8 cellular contexts compared by ENCODE assay signal in the genomic region with DNA sequence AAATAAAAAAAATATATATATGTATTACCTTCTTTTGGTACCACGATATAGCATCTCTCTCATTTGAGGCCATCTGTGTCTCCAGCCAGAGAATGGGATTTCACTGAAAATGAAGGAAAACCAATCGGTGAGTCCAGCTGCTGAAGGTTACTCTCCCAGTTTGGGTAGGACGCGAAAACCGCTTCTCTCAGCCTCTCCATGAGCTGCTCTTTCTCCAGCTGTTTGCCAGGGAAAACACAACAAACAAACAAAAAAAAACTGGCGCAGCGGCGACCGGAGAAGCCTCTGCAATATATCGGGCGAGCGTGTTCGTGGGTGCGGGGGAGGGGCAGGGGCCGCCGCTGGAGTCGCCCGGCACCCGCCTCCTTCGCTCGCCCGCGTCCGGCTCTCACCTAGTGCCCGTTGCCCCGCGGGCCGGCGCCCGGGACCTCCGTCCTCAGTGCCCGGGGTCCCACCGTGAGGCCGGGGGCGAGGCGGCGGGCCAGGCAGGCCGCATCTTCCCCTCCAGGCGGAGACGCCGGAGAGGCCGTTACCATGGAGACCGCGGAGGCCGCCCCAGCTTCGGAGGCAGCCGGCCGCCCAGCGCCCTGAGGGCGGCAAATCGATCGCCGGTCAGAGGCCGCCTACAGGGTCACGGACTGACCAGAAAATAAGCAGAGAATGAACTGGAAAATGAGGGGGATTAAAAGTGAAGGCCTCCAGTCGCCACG. TPM values are rescaled to one million over a fixed set of nuclear protein-coding genes. Genes with fewer than 3 reads are reported as not detected.
DNase-seq lines count a peak whose midpoint lies in the region; ATAC-seq and TF ChIP-seq lines count a peak whose summit lies in the region.

No MANE protein-coding gene starts in this region.

- peaks cover 4% of the 10 kb centered on the region for H3K36me3 Mint-ChIP-seq in T-cell

- H3K9me3 Mint-ChIP-seq in T-cell, result no peaks in the 10 kb centered on the region

- no peak for TF ChIP-seq CTCF in psoas muscle (IDR thresholded peaks at IDR 0.05)
- no peak for TF ChIP-seq CTCF in vagina (IDR thresholded peaks at IDR 0.05)

- peak overlapping the region; percentile 87 to 90 (median 89) for H3K4me3 Mint-ChIP-seq in T-cell

- peak overlapping the region; percentile 74 for H3K9ac ChIP-seq in ES-I3 (ENCODE audit: low read depth, low read length)

- H3K4me3 ChIP-seq in psoas muscle (peak overlapping the region; percentile 84), vagina (peak overlapping the region; percentile 65 to 93)

- H3K36me3 ChIP-seq in ES-I3 (ENCODE audit: insufficient read depth, low read length) (no peaks in the 10 kb centered on the region; the same call in 1 of the 2 replicates), psoas muscle (ENCODE audit: insufficient read depth in 1 of 2, low read depth in 1 of 2) (peaks cover 0 to 19% of the 10 kb centered on the region in 2 donors), vagina (no peaks in the 10 kb centered on the region)

- no peaks in the 10 kb centered on the region for H3K27me3 ChIP-seq in psoas muscle (ENCODE audit: insufficient read depth in 3 of 3, low read length in 2 of 3)
- no peaks in the 10 kb centered on the region for H3K27me3 ChIP-seq in vagina

- no peak for TF ChIP-seq POLR2A in vagina (IDR thresholded peaks at IDR 0.05)

- POLR2A ChIA-PET in T-cell (lab: Charles Lee), result interaction anchor here (0.5 to 2.0 kb wide), 10 partner anchors 22 to 1330 kb away, joined by 3 to 14 read pairs (median 4); a partner anchor contains a TSS

- H3K9me3 ChIP-seq in ES-I3 (ENCODE audit: control insufficient read depth, insufficient read depth, low read length), result no peaks in the 10 kb centered on the region
- no peaks in the 10 kb centered on the region for H3K9me3 ChIP-seq in psoas muscle
- no peaks in the 10 kb centered on the region for H3K9me3 ChIP-seq in vagina

- H3K27me3 Mint-ChIP-seq in T-cell, result no peaks in the 10 kb centered on the region

- H3K27ac ChIP-seq in psoas muscle (peak overlapping the region; percentile 86), vagina (peak overlapping the region; percentile 94)

- CTCF ChIA-PET in T-cell (lab: Charles Lee), result interaction anchor here (0.6 to 1.1 kb wide), 6 partner anchors 10 to 686 kb away, joined by 3 to 5 read pairs (median 4); a partner anchor contains a TSS

- 0 to 1% (median 0%) methylated on average over 50 to 57 of the region's 57 CpGs for WGBS in psoas muscle, 3 donors

- H3K4me1 ChIP-seq in ES-I3 (ENCODE audit: insufficient read depth, low read length), result peaks cover 10% of the 10 kb centered on the region; the same call in 1 of the 2 replicates
- H3K4me1 ChIP-seq in psoas muscle, result peaks cover 8% of the 10 kb centered on the region
- peaks cover 23% of the 10 kb centered on the region for H3K4me1 ChIP-seq in vagina

- peak overlapping the region; percentile 88 to 95 for H3K27ac Mint-ChIP-seq in T-cell

- in situ Hi-C loops in KBM-7 (cut with MboI; ENCODE audit: low pct_unique_long_range_greater_than_20kb, low sequenced_read_pairs), result no loop called here

- intact Hi-C loops in left ventricle myocardium superior (cut with micrococcal nuclease), result loop anchor here (10.0 kb wide), 1 partner anchor 56 kb away; a partner anchor contains a TSS
- intact Hi-C loops in psoas muscle (cut with DNase I), result loop anchor here (1.0 to 10.0 kb wide), 4 partner anchors 24 to 149 kb away; a partner anchor contains a TSS
- intact Hi-C loops in vagina (cut with DNase I), result no loop called here

- H3K4me1 Mint-ChIP-seq in T-cell, result peaks cover 12 to 26% (median 24%) of the 10 kb centered on the region in 3 donors

- peak; percentile 74 for DNase-seq in KBM-7
- DNase-seq in T-cell, result peak; percentile 10 to 66 (median 42)
- peak; percentile 27 for DNase-seq in amniotic epithelial cell (ENCODE audit: low read depth)
- peak; percentile 79 for DNase-seq in left ventricle myocardium superior
- DNase-seq in psoas muscle, result peak; percentile 69 to 82
- no peak for DNase-seq in vagina (ENCODE audit: extremely low spot score in 2 of 2)

- ATAC-seq in GM21723 (IDR thresholded peaks at IDR 0.05; ENCODE audit: unreplicated experiment) (peak; percentile 70), T-cell (replicated peaks in 1 of 4) (peak; percentile 53 to 66 (median 62)), left ventricle myocardium superior (peak; percentile 86), psoas muscle (peak; percentile 76 to 82 (median 79))

RNA-seq across cellular contexts. Expression of a gene that starts 0.5 kb away (rescaled TPM):
- total RNA-seq in T-cell (10 to 100 TPM in 2 of 5 donors, 1 to 10 TPM in 3; 5.9 to 10.5 (median 9.2) TPM), left ventricle myocardium superior (7.3 TPM), psoas muscle (10 to 100 TPM in 1 of 4 donors, 1 to 10 TPM in 3; 6.0 to 12.6 (median 9.2) TPM), vagina (4.7 TPM)
- polyA plus RNA-seq in psoas muscle, result 10 to 100 TPM in 2 of 3 donors, 1 to 10 TPM in 1; 6.5 to 14.0 (median 10.7) TPM

RNA-seq across cellular contexts. Expression of a gene that starts 53.5 kb away (rescaled TPM):
- total RNA-seq in T-cell (10 to 100 TPM; 43.9 to 49.9 (median 45.1) TPM), left ventricle myocardium superior (11.6 TPM), psoas muscle (10 to 100 TPM; 11.0 to 20.8 (median 12.7) TPM), vagina (24.1 TPM)
- 1 to 10 TPM; 3.5 to 9.4 (median 4.6) TPM for polyA plus RNA-seq in psoas muscle

Comparison
In these comparisons a context has a peak if more than half of its experiments do, and no peak if none do; other contexts are left out.
1. DNase-seq: peak in KBM-7 (single experiment), T-cell (34 of 34), amniotic epithelial cell (single experiment), left ventricle myocardium superior (single experiment) and psoas muscle (2 of 2); none in vagina (0 of 2).
2. Peak in every context shown above with its lines, with median percentiles within 50 percentile points of each other: ATAC-seq.